In the genomic region with DNA sequence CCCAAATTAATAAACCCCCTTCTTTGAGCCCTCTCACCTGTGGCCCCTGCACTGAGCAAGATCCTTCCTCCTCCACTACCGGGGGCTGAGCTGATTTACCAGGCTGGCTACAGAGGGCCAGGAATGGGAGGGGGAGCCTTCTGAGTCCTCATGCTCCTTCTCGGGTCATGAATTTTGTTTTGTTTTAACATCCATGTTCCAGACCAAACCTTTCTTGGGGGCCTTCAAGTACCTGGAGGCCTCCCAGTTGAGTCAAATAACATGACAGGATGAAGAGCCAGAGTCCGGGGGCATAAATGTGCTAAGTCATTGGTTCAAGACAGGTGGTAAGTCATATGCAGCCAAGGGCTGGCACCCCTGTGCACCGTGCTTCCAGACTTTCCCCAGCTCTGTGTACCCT, we compare ENCODE assay signal across 17 cellular contexts. TPM values are rescaled to one million over a fixed set of nuclear protein-coding genes. Genes with fewer than 3 reads are reported as not detected.
A peak's percentile ranks its signal among the peaks of the same experiment; 100 is the strongest.
DNase-seq lines count a peak whose midpoint lies in the region; TF ChIP-seq lines count a peak whose summit lies in the region.
"Had no signal": no experiment of that assay in that cellular context is flagged by ENCODE, and none has a peak within 500 bp of the region (broad histone marks: within the 10 kb centered on the region; RNA-seq: fewer than 3 reads in every experiment).

No MANE protein-coding gene starts in this region.

- no peak overlapping the region for H2AFZ ChIP-seq in parathyroid adenoma
- H2AFZ ChIP-seq: GM23338 had no signal

- no peak overlapping the region for H3K4me2 ChIP-seq in parathyroid adenoma (ENCODE audit: low read length)
- H3K4me2 ChIP-seq: GM23338 had no signal

- TF ChIP-seq POLR2A in uterus (IDR thresholded peaks at IDR 0.05) = no peak

- no peak overlapping the region for H3K9ac ChIP-seq in parathyroid adenoma
- no peak overlapping the region for H3K9ac ChIP-seq in stomach smooth muscle (ENCODE audit: low read length in 2 of 2)
- H3K9ac ChIP-seq in colonic mucosa (ENCODE audit: low read depth in 2 of 2, low read length in 2 of 2) = no peak overlapping the region

- intact Hi-C loops in uterus (cut with DNase I; ENCODE audit: low total_unique reads) (no loop called here), colonic mucosa (cut with DNase I) (no loop called here)

- H3K9me3 ChIP-seq in SJCRH30 (replicated peaks) = no peaks in the 10 kb centered on the region; the same call in 1 of the 2 replicates
- H3K9me3 ChIP-seq in parathyroid adenoma (ENCODE audit: control insufficient read depth, low read length) = no peaks in the 10 kb centered on the region
- no peaks in the 10 kb centered on the region for H3K9me3 ChIP-seq in stomach smooth muscle (ENCODE audit: control insufficient read depth in 2 of 2, low read length in 2 of 2)
- H3K9me3 ChIP-seq in uterus = no peaks in the 10 kb centered on the region
- H3K9me3 ChIP-seq in colonic mucosa = no peaks in the 10 kb centered on the region

- H3K4me1 ChIP-seq in SJCRH30 = peaks cover 56% of the 10 kb centered on the region
- peaks cover 80% of the 10 kb centered on the region for H3K4me1 ChIP-seq in parathyroid adenoma
- peaks cover 34% of the 10 kb centered on the region for H3K4me1 ChIP-seq in stomach smooth muscle (ENCODE audit: control insufficient read depth, insufficient read depth, low read length)
- H3K4me1 ChIP-seq in uterus = no peaks in the 10 kb centered on the region
- no peaks in the 10 kb centered on the region for H3K4me1 ChIP-seq in colonic mucosa

- TF ChIP-seq CTCF in parathyroid adenoma (IDR thresholded peaks at IDR 0.05) (no peak), uterus (IDR thresholded peaks at IDR 0.05) (no peak), colonic mucosa (IDR thresholded peaks at IDR 0.05) (no peak), GM20000 (IDR thresholded peaks at IDR 0.05; ENCODE audit: extremely low read depth, missing control alignments) (no peak)

- H3K4me3 ChIP-seq in SJCRH30 = no peak overlapping the region
- H3K4me3 ChIP-seq in parathyroid adenoma (ENCODE audit: low read depth, low read length) = no peak overlapping the region
- no peak overlapping the region for H3K4me3 ChIP-seq in stomach smooth muscle (ENCODE audit: low read length in 2 of 2)
- no peak overlapping the region for H3K4me3 ChIP-seq in uterus
- H3K4me3 ChIP-seq in colonic mucosa = no peak overlapping the region
- H3K4me3 ChIP-seq: GM23338 had no signal

- H3K27me3 ChIP-seq in SJCRH30 (no peaks in the 10 kb centered on the region), parathyroid adenoma (ENCODE audit: control insufficient read depth, insufficient read depth, low read length) (no peaks in the 10 kb centered on the region), stomach smooth muscle (ENCODE audit: control insufficient read depth in 1 of 2, insufficient read depth in 2 of 2, low read length in 2 of 2) (no peaks in the 10 kb centered on the region), uterus (no peaks in the 10 kb centered on the region), colonic mucosa (no peaks in the 10 kb centered on the region)

- H3K79me2 ChIP-seq in parathyroid adenoma = peaks cover 53% of the 10 kb centered on the region

- H3K36me3 ChIP-seq in SJCRH30 = no peaks in the 10 kb centered on the region
- H3K36me3 ChIP-seq in parathyroid adenoma (ENCODE audit: control insufficient read depth, insufficient read depth, low read length) = no peaks in the 10 kb centered on the region
- H3K36me3 ChIP-seq in stomach smooth muscle (ENCODE audit: control insufficient read depth in 2 of 2, insufficient read depth in 2 of 2, low read length in 2 of 2) = peaks cover 0 to 2% of the 10 kb centered on the region in 2 donors
- H3K36me3 ChIP-seq in uterus = no peaks in the 10 kb centered on the region
- H3K36me3 ChIP-seq in colonic mucosa = no peaks in the 10 kb centered on the region

- H3K27ac ChIP-seq in SJCRH30 (peak overlapping the region; percentile 91; the same call in 1 of the 2 replicates), parathyroid adenoma (peak overlapping the region; percentile 99), stomach smooth muscle (ENCODE audit: low read length) (peak overlapping the region; percentile 24), uterus (peak overlapping the region; percentile 22 to 80), colonic mucosa (no peak overlapping the region)

- no peak for DNase-seq in SJCRH30
- no peak for DNase-seq in uterus
- no peak for DNase-seq in colonic mucosa
- DNase-seq in NCI-H1930 (lab: John Stamatoyannopoulos, UW) = no peak
- no peak for DNase-seq in GM20000 (ENCODE audit: low spot score)
- DNase-seq: 8988T; C1 segment of cervical spinal cord; Calu3; CD4-positive, alpha-beta memory T cell; COR-L47; DMS153; DND-41; H9 had no signal

RNA-seq across cellular contexts. Expression of gene AFAP1L2, which starts 39.6 kb away (rescaled TPM):
- 1.8 and 2.2 TPM in 2 replicates for total RNA-seq in SJCRH30 (2014; rRNA removed; shearing (Covaris generic))
- total RNA-seq in uterus (10 to 100 TPM; 28.4 to 86.6 (median 48.6) TPM), colonic mucosa (10 to 100 TPM in 1 of 2 donors, 1 to 10 TPM in 1; 7.9 to 13.7 TPM)
- total RNA-seq: A673 had no signal
